17 cellular contexts compared by ENCODE assay signal in genomic region chr4:173591760-173592159, GRCh38.
"Had no signal": no experiment of that assay in that cellular context is flagged by ENCODE, and none has a peak within 500 bp of the region (broad histone marks: within the 10 kb centered on the region; RNA-seq: fewer than 3 reads in every experiment).

No MANE protein-coding gene starts in this region.

- H3K9me3 Mint-ChIP-seq: activated naive CD8-positive, alpha-beta T cell treated with anti-CD3 and anti-CD28 coated beads, Interleukin-2, amount 50 U/mL, for 24 hours; activated T-helper 1 cell treated with anti-CD3 and anti-CD28 coated beads, Interleukin-12 subunit alpha, Interleukin-12 subunit beta, Interleukin-2, Interleukin-4 antibody, amounts not matched to agents 30 ng/mL and 10 ng/mL and 1 ng/mL, durations not matched to agents 14 hours and 24 hours and 36 hours; naive thymus-derived CD8-positive, alpha-beta T cell had no signal

- H3K4me3 Mint-ChIP-seq: activated naive CD8-positive, alpha-beta T cell treated with anti-CD3 and anti-CD28 coated beads, Interleukin-2, amount 50 U/mL, for 24 hours; activated T-helper 1 cell treated with anti-CD3 and anti-CD28 coated beads, Interleukin-12 subunit alpha, Interleukin-12 subunit beta, Interleukin-2, Interleukin-4 antibody, amounts not matched to agents 30 ng/mL and 10 ng/mL and 1 ng/mL, durations not matched to agents 14 hours and 24 hours and 36 hours; naive thymus-derived CD8-positive, alpha-beta T cell had no signal

- H3K9me3 ChIP-seq: mucosa of descending colon, psoas muscle, sigmoid colon, transverse colon had no signal

- H3K4me3 ChIP-seq: mucosa of descending colon, psoas muscle, sigmoid colon, transverse colon had no signal

- H3K36me3 Mint-ChIP-seq: naive thymus-derived CD8-positive, alpha-beta T cell had no signal

- ATAC-seq: activated naive CD8-positive, alpha-beta T cell treated with anti-CD3 and anti-CD28 coated beads, Interleukin-2, amount 50 U/mL, for 24 hours; left colon; mucosa of descending colon; naive thymus-derived CD8-positive, alpha-beta T cell; psoas muscle had no signal

- H3K36me3 ChIP-seq: sigmoid colon, transverse colon had no signal

- H3K27ac ChIP-seq: psoas muscle, sigmoid colon, transverse colon had no signal

- H3K27ac Mint-ChIP-seq: activated naive CD8-positive, alpha-beta T cell treated with anti-CD3 and anti-CD28 coated beads, Interleukin-2, amount 50 U/mL, for 24 hours; activated T-helper 1 cell treated with anti-CD3 and anti-CD28 coated beads, Interleukin-12 subunit alpha, Interleukin-12 subunit beta, Interleukin-2, Interleukin-4 antibody, amounts not matched to agents 30 ng/mL and 10 ng/mL and 1 ng/mL, durations not matched to agents 14 hours and 24 hours and 36 hours; naive thymus-derived CD8-positive, alpha-beta T cell had no signal

- H3K27me3 ChIP-seq: sigmoid colon, transverse colon had no signal

- H3K4me1 ChIP-seq: psoas muscle had no signal

- H3K4me1 Mint-ChIP-seq: activated naive CD8-positive, alpha-beta T cell treated with anti-CD3 and anti-CD28 coated beads, Interleukin-2, amount 50 U/mL, for 24 hours; naive thymus-derived CD8-positive, alpha-beta T cell had no signal

- DNase-seq: activated CD4-positive, alpha-beta T cell treated with anti-CD3 and anti-CD28 coated beads for 48 hours; activated naive CD4-positive, alpha-beta T cell treated with Interleukin-2 at 50 U/mL for 16 hours; activated naive CD8-positive, alpha-beta T cell treated with anti-CD3 and anti-CD28 coated beads, Interleukin-2, amount 50 U/mL, for 24 hours; hippocampal formation; left colon; mammary epithelial cell; mucosa of descending colon; naive thymus-derived CD8-positive, alpha-beta T cell; nucleus accumbens; psoas muscle; sigmoid colon; stimulated activated CD4-positive, alpha-beta T cell treated with anti-CD3 and anti-CD28 coated beads, Interleukin-2, amount 100 ng/mL, for 24 hours; stimulated activated naive CD4-positive, alpha-beta T cell; substantia nigra; T-helper 9 cell; transverse colon had no signal
